ENCODE assay signal across 8 cellular contexts in genomic region chr2:61018319-61018750, GRCh38. TPM values are rescaled to one million over a fixed set of nuclear protein-coding genes. Genes with fewer than 3 reads are reported as not detected.
DNase-seq lines count a peak whose midpoint lies in the region; ATAC-seq, FAIRE-seq and TF ChIP-seq lines count a peak whose summit lies in the region.

No MANE protein-coding gene starts in this region.

- TF ChIP-seq CTCF in Caco-2 (IDR thresholded peaks at IDR 0.05; ENCODE audit: insufficient read depth in 1 of 2, low read depth in 1 of 2, low read length in 1 of 2, severe bottlenecking in 1 of 2, unreplicated experiment in 1 of 2) (no peak), kidney (IDR thresholded peaks at IDR 0.05; ENCODE audit: borderline replicate concordance, extremely low read depth, insufficient read depth) (no peak), thyroid gland (IDR thresholded peaks at IDR 0.05) (no peak)

- H3K27me3 ChIP-seq in Caco-2 (replicated peaks; ENCODE audit: control insufficient read depth, insufficient read depth, low read length): no peaks in the 10 kb centered on the region
- H3K27me3 ChIP-seq in thyroid gland: no peaks in the 10 kb centered on the region

- peak overlapping the region; percentile 95 to 97 for H3K9ac ChIP-seq in kidney (ENCODE audit: low read length in 2 of 2)

- 2% methylated on average over 7 of the region's 7 CpGs for WGBS in thyroid gland, 2 donors

- H3K4me3 Mint-ChIP-seq in Caco-2 (ENCODE audit: unreplicated experiment): peak overlapping the region; percentile 88
- H3K4me3 Mint-ChIP-seq in activated naive CD8-positive, alpha-beta T cell: peak overlapping the region; percentile 99

- no peak for FAIRE-seq in kidney (lab: Jason Lieb, UNC)

- peak overlapping the region; percentile 67 for H3K4me3 ChIP-seq in Caco-2 (ENCODE audit: low read depth, low read length)
- H3K4me3 ChIP-seq in kidney (ENCODE audit: low read length in 2 of 2): peak overlapping the region; percentile 89 to 99
- H3K4me3 ChIP-seq in thyroid gland (replicated peaks in 1 of 3): peak overlapping the region in 2 of 3 donors; percentile 70 to 93

- in situ Hi-C loops in ACHN (cut with HindIII; ENCODE audit: low pct_ligation_motif_present, low pct_unique_long_range_greater_than_20kb, low sequenced_read_pairs): no loop called here

- H3K4me1 ChIP-seq in Caco-2: peaks cover 8% of the 10 kb centered on the region
- H3K4me1 ChIP-seq in kidney (ENCODE audit: control insufficient read depth in 1 of 2, insufficient read depth in 1 of 2, low read depth in 1 of 2, low read length in 2 of 2): peaks cover 0 to 7% of the 10 kb centered on the region in 2 donors
- peaks cover 27 to 39% of the 10 kb centered on the region in 2 donors for H3K4me1 ChIP-seq in thyroid gland

- TF ChIP-seq POLR2A in thyroid gland (IDR thresholded peaks at IDR 0.05): no peak

- H3K27ac ChIP-seq in kidney (ENCODE audit: low read depth in 2 of 2, low read length in 2 of 2) (peak overlapping the region; percentile 85 to 86), thyroid gland (peak overlapping the region; percentile 83 to 95 (median 95))

- intact Hi-C loops in Caco-2 (cut with micrococcal nuclease; ENCODE audit: unreplicated experiment) (loop anchor here (5.0 kb wide), 2 partner anchors 49 to 159 kb away; partner anchors contain the start of gene SANBR), kidney (cut with DNase I) (no loop called here), thyroid gland (cut with DNase I) (no loop called here), head of caudate nucleus (cut with DNase I) (no loop called here)

- no peaks in the 10 kb centered on the region for H3K27me3 Mint-ChIP-seq in Caco-2 (ENCODE audit: insufficient read depth, unreplicated experiment)
- no peaks in the 10 kb centered on the region for H3K27me3 Mint-ChIP-seq in activated naive CD8-positive, alpha-beta T cell

- no peaks in the 10 kb centered on the region for H3K4me1 Mint-ChIP-seq in Caco-2 (ENCODE audit: low read depth, unreplicated experiment)
- H3K4me1 Mint-ChIP-seq in activated naive CD8-positive, alpha-beta T cell (ENCODE audit: low read depth): peaks cover 51% of the 10 kb centered on the region

- CTCF ChIA-PET in Caco-2 (lab: Charles Lee): no interaction called here

- peaks cover 9% of the 10 kb centered on the region for H3K9me3 Mint-ChIP-seq in Caco-2 (ENCODE audit: unreplicated experiment)
- no peaks in the 10 kb centered on the region for H3K9me3 Mint-ChIP-seq in activated naive CD8-positive, alpha-beta T cell (ENCODE audit: low read depth)

- H3K36me3 ChIP-seq in Caco-2 (ENCODE audit: control insufficient read depth, insufficient read depth, low read length): peaks cover 2% of the 10 kb centered on the region
- H3K36me3 ChIP-seq in kidney (ENCODE audit: control insufficient read depth in 1 of 2, insufficient read depth in 2 of 2, low read length in 2 of 2): no peaks in the 10 kb centered on the region
- no peaks in the 10 kb centered on the region for H3K36me3 ChIP-seq in thyroid gland

- DNase-seq in Caco-2 (no peak), kidney (no peak), thyroid gland (no peak), head of caudate nucleus (no peak), ACHN (no peak)

- POLR2A ChIA-PET in Caco-2 (lab: Charles Lee): no interaction called here

- H3K27ac Mint-ChIP-seq in Caco-2 (ENCODE audit: unreplicated experiment): peak overlapping the region; percentile 97
- peak overlapping the region; percentile 100 for H3K27ac Mint-ChIP-seq in activated naive CD8-positive, alpha-beta T cell

- peaks cover 46% of the 10 kb centered on the region for H3K36me3 Mint-ChIP-seq in Caco-2 (ENCODE audit: insufficient read depth, unreplicated experiment)
- peaks cover 9% of the 10 kb centered on the region for H3K36me3 Mint-ChIP-seq in activated naive CD8-positive, alpha-beta T cell

- H3K9me3 ChIP-seq in Caco-2 (no peaks in the 10 kb centered on the region), kidney (ENCODE audit: control insufficient read depth in 1 of 2, low read length in 2 of 2) (peaks cover 0 to 4% of the 10 kb centered on the region in 2 donors), thyroid gland (no peaks in the 10 kb centered on the region)

- ATAC-seq in HG02610 (IDR thresholded peaks at IDR 0.05; ENCODE audit: unreplicated experiment): peak; percentile 23
- ATAC-seq in HG02759 (IDR thresholded peaks at IDR 0.05; ENCODE audit: unreplicated experiment): no peak

- TSS peak; percentile 59 for BruUV-seq in Caco-2 (replicated peaks; lab: Mats Ljungman, UMichigan)

RNA-seq across cellular contexts. Expression of gene PUS10, which starts 0.3 kb away (rescaled TPM):
- total RNA-seq in Caco-2 (2022) (10.0 and 12.1 TPM in 2 replicates), kidney (5.7 TPM), thyroid gland (10 to 100 TPM; 11.8 to 20.6 (median 16.2) TPM)
- polyA plus RNA-seq in kidney (ENCODE audit: insufficient read depth, low read depth, low replicate concordance): 3.0 TPM

RNA-seq across cellular contexts. Expression of gene PEX13, which starts 0.8 kb away (rescaled TPM):
- 36.6 and 37.4 TPM in 2 replicates for total RNA-seq in Caco-2 (2022)
- 22.5 TPM for total RNA-seq in kidney
- polyA plus RNA-seq in kidney (ENCODE audit: insufficient read depth, low read depth, low replicate concordance): 12.7 TPM
- total RNA-seq in thyroid gland: 10 to 100 TPM; 51.5 to 85.6 (median 75.4) TPM

RNA-seq across cellular contexts. Expression of gene SANBR, which starts 47.3 kb away (rescaled TPM):
- 13.3 and 14.3 TPM in 2 replicates for total RNA-seq in Caco-2 (2022)
- total RNA-seq in kidney: 9.0 TPM
- 1.6 TPM for polyA plus RNA-seq in kidney (ENCODE audit: insufficient read depth, low read depth, low replicate concordance)
- 10 to 100 TPM in 1 of 4 donors, 1 to 10 TPM in 3; 5.3 to 16.3 (median 7.8) TPM for total RNA-seq in thyroid gland
